8 cellular contexts compared by ENCODE assay signal in the genomic region with DNA sequence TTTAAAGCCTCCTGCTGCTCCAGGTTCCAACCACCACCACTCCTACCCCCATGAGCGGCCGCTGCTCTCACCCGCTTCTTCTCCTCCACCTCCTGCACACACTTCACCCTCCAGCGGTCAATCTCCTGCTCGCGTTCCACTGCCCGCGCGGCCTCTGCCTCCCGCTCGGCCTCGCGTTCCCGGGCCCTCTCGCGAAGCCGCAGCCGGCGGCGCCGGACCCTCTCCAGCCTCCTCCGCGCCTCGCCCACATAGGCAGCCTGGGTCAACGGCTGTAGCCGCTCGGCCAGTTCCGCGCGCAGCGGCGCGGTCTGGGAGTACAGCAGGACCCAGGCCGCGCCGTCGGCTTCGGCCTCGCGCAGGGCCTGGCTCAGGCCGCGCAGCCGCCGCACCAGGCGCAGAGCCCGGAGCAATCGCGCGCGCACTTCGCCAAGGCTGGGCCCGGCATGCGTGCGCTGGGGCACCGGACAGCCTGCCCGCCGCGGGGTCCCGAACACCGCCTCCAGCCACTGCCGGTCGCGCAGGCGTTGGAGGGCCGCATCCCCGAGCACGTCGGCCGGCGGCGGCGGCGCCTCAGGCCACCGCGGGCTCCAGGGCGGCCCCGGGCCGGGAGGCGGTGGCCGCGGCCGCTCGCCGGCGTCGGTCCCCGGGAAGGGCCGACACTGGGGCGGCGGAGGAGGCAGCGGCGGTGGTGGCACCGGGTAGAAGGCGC. TPM values are rescaled to one million over a fixed set of nuclear protein-coding genes. Genes with fewer than 3 reads are reported as not detected.
DNase-seq lines count a peak whose midpoint lies in the region; ATAC-seq, FAIRE-seq and TF ChIP-seq lines count a peak whose summit lies in the region.

No MANE protein-coding gene starts in this region.

- H3K4me3 ChIP-seq in GM12878: peak overlapping the region; percentile 89
- H3K4me3 ChIP-seq in iPS-15b (ENCODE audit: low read depth, low read length): peak overlapping the region; percentile 54
- H3K4me3 ChIP-seq in skeletal muscle satellite cell (ENCODE audit: low read length): peak overlapping the region; percentile 89

- H2AFZ ChIP-seq in GM12878 (ENCODE audit: control insufficient read depth, low read depth, low read length): peak overlapping the region; percentile 99

- H3K27me3 ChIP-seq in GM12878 (replicated peaks in 1 of 2; ENCODE audit: control insufficient read depth in 2 of 2, insufficient read depth in 2 of 2, low read length in 1 of 2): no peaks in the 10 kb centered on the region
- H3K27me3 ChIP-seq in iPS-15b (ENCODE audit: control insufficient read depth, insufficient read depth, low read length): no peaks in the 10 kb centered on the region
- no peaks in the 10 kb centered on the region for H3K27me3 ChIP-seq in skeletal muscle satellite cell (ENCODE audit: control insufficient read depth, insufficient read depth, low read length)

- peak; percentile 9 for DNase-seq in AML-193 (lab: John Stamatoyannopoulos, UW)
- DNase-seq in RKO (ENCODE audit: low spot score): peak; percentile 57
- DNase-seq in GM12878 (ENCODE audit: low read depth, low spot score): no peak
- no peak for DNase-seq in RCC 7860 (ENCODE audit: low spot score)

- TF ChIP-seq RAD21 in GM12878 (IDR thresholded peaks at IDR 0.05; ENCODE audit: insufficient read depth, low read depth, low read length): no peak

- H3K9ac ChIP-seq in GM12878 (ENCODE audit: control insufficient read depth, insufficient read depth, low read length): peak overlapping the region; percentile 84
- H3K9ac ChIP-seq in iPS-15b (ENCODE audit: low read depth, low read length): peak overlapping the region; percentile 91
- peak overlapping the region; percentile 86 for H3K9ac ChIP-seq in skeletal muscle satellite cell (ENCODE audit: low read depth, low read length)

- H3K4me1 ChIP-seq in GM12878 (ENCODE audit: control insufficient read depth, insufficient read depth, low read length) (0 out of 2 replicates have a peak, but pooled peaks cover 2% of the 10 kb centered on the region), iPS-15b (ENCODE audit: control insufficient read depth, insufficient read depth, low read length) (no peaks in the 10 kb centered on the region), skeletal muscle satellite cell (ENCODE audit: control insufficient read depth, insufficient read depth, low read length) (peaks cover 4% of the 10 kb centered on the region)

- H3K36me3 ChIP-seq in GM12878 (ENCODE audit: control insufficient read depth in 2 of 2, insufficient read depth in 2 of 2, low read length in 1 of 2): peaks cover 4 to 16% of the 10 kb centered on the region in 2 experiments
- peaks cover 9% of the 10 kb centered on the region for H3K36me3 ChIP-seq in iPS-15b (ENCODE audit: control insufficient read depth, insufficient read depth, low read length)
- H3K36me3 ChIP-seq in skeletal muscle satellite cell (ENCODE audit: insufficient read depth, low read length): peaks cover 20% of the 10 kb centered on the region

- RAD21 ChIA-PET in GM12878 (lab: Charles Lee; ENCODE audit: unreplicated experiment): interaction anchor here (0.7 to 1.3 kb wide), 3 partner anchors 49 to 379 kb away, joined by 3 to 7 read pairs (median 3); partner anchors contain the start of gene CLPX

- H3K9me3 ChIP-seq in GM12878 (replicated peaks; ENCODE audit: control insufficient read depth, insufficient read depth, low read length) (no peaks in the 10 kb centered on the region; the same call in 2 of the 3 replicates), iPS-15b (ENCODE audit: control insufficient read depth, insufficient read depth, low read length) (no peaks in the 10 kb centered on the region), skeletal muscle satellite cell (replicated peaks; ENCODE audit: low read length) (no peaks in the 10 kb centered on the region)

- H3K27ac ChIP-seq in GM12878 (ENCODE audit: control insufficient read depth, insufficient read depth): peak overlapping the region; percentile 62

- POLR2A ChIA-PET in GM12878 (lab: Charles Lee): interaction anchor here (0.5 to 1.3 kb wide), 6 partner anchors 40 to 177 kb away, joined by 3 to 7 read pairs (median 4); partner anchors contain the start of genes CLPX and PARP16

- peaks cover 17% of the 10 kb centered on the region for H3K79me2 ChIP-seq in GM12878 (ENCODE audit: control insufficient read depth, insufficient read depth, low read length)

- TF ChIP-seq POLR2A in GM12878 (IDR thresholded peaks at IDR 0.05; ENCODE audit: low read depth, low read length): peak; percentile 78

- intact Hi-C loops in GM12878 (cut with micrococcal nuclease; ENCODE audit: unreplicated experiment): no loop called here

- no peak for TF ChIP-seq EP300 in GM12878 (IDR thresholded peaks at IDR 0.05; ENCODE audit: borderline replicate concordance in 1 of 2, control insufficient read depth in 1 of 2, low read depth in 2 of 2, low read length in 2 of 2)

- TF ChIP-seq CTCF in GM12878 (IDR thresholded peaks at IDR 0.05 in 2 of 3, conservative IDR thresholded peaks at IDR 0.05 in 1 of 3; ENCODE audit: control insufficient read depth in 2 of 3, extremely low read depth in 1 of 3, insufficient read depth in 1 of 3, low read depth in 3 of 3, low read length in 3 of 3): no peak

- under 1% methylated on average over 87 of the region's 94 CpGs for WGBS in GM12878 (ENCODE audit: insufficient coverage, insufficient replicate concordance, low lambda C conversion rate, missing lambda C conversion rate)

- CTCF ChIA-PET in GM12878 (lab: Yijun Ruan, JAX): interaction anchor here (0.6 to 1.5 kb wide), 4 partner anchors 16 to 252 kb away, joined by 3 to 4 read pairs (median 3); no protein-coding TSS in a partner anchor

- SMC1A ChIA-PET in GM12878 (lab: Charles Lee; ENCODE audit: uncharacterized antibody, unreplicated experiment): no interaction called here

- peaks cover 2% of the 10 kb centered on the region; the same call in 1 of the 2 replicates for H4K20me1 ChIP-seq in GM12878 (ENCODE audit: control insufficient read depth, insufficient read depth)

- H3K4me2 ChIP-seq in GM12878 (ENCODE audit: control insufficient read depth, insufficient read depth) (peak overlapping the region; percentile 89), skeletal muscle satellite cell (ENCODE audit: low read length) (peak overlapping the region; percentile 95)

- in situ Hi-C loops in GM12878 (cut with MboI): no loop called here

- no peak for FAIRE-seq in GM12878 (lab: Jason Lieb, UNC)
- FAIRE-seq in RCC 7860 (lab: Jason Lieb, UNC): no peak

- ATAC-seq in GM18907 (IDR thresholded peaks at IDR 0.05; ENCODE audit: unreplicated experiment) (peak; percentile 38), HG03103 (IDR thresholded peaks at IDR 0.05; ENCODE audit: low read depth, unreplicated experiment) (peak; percentile 34), GM12878 (peak; percentile 75)

- BruUV-seq in GM12878 (replicated peaks; lab: Mats Ljungman, UMichigan): no TSS peak

RNA-seq across cellular contexts. Expression of gene PDCD7, which starts 0.6 kb away (rescaled TPM):
- total RNA-seq in GM12878 (2013; cell fraction: nucleolus; rRNA removed): 30.6 and 35.1 TPM in 2 replicates
- total RNA-seq in GM12878 (2014; rRNA removed) (14.9 and 15.8 TPM in 2 replicates), GM12878 (2014; rRNA removed; fragmentation: Illumina TruSeq; extraction: Trizol) (12.4 and 12.6 TPM in 2 replicates), GM12878 (2021) (20.1 and 22.9 TPM in 2 replicates)
- polyA plus RNA-seq in GM12878 (2011; ENCODE audit: low read depth): 10.2 TPM
- polyA plus RNA-seq in GM12878 (2011; rRNA removed) (22.8 and 24.3 TPM in 2 replicates), GM12878 (2014; fragmentation: Illumina TruSeq; extraction: Trizol) (24.2 and 26.0 TPM in 2 replicates), GM12878 (2014; fragmentation: Nextera tagmentation; extraction: Ambion mirVana) (10 to 100 TPM; 10.1 to 11.2 TPM), GM12878 (2014; rRNA removed) (14.1 and 15.1 TPM in 2 replicates), GM12878 (2016; fragmentation: Nextera tagmentation; extraction: Ambion mirVana) (1 to 10 TPM; 4.2 to 8.6 TPM)
- polyA plus RNA-seq in GM12878 (2011; cell fraction: cytosol; rRNA removed): 15.4 and 18.2 TPM in 2 replicates
- polyA plus RNA-seq in GM12878 (2011; cell fraction: nucleus; rRNA removed): 14.2 and 16.7 TPM in 2 replicates
- 11.8 and 19.0 TPM in 2 replicates for polyA plus RNA-seq in GM12878 (2012)
- polyA minus RNA-seq in GM12878 (2011; rRNA and poly(A)+ RNA removed): 14.7 and 18.6 TPM in 2 replicates
- polyA minus RNA-seq in GM12878 (2011; cell fraction: cytosol; rRNA and poly(A)+ RNA removed): 16.2 and 20.3 TPM in 2 replicates
- polyA minus RNA-seq in GM12878 (2011; cell fraction: nucleus; rRNA and poly(A)+ RNA removed): 7.5 and 11.2 TPM in 2 replicates
- 15.7 and 16.8 TPM in 2 replicates for total RNA-seq in skeletal muscle satellite cell (2012; rRNA removed)

RNA-seq across cellular contexts. Expression of gene UBAP1L, which starts 18.0 kb away (rescaled TPM):
- total RNA-seq in GM12878 (2013; cell fraction: nucleolus; rRNA removed): 21.9 TPM in 2 replicates
- 1.6 and 1.8 TPM in 2 replicates for total RNA-seq in GM12878 (2014; rRNA removed)
- total RNA-seq in GM12878 (2014; rRNA removed; fragmentation: Illumina TruSeq; extraction: Trizol): 1.3 and 1.4 TPM in 2 replicates
- total RNA-seq in GM12878 (2021): 1.9 and 2.4 TPM in 2 replicates
- 0.76 TPM for polyA plus RNA-seq in GM12878 (2011; ENCODE audit: low read depth)
- polyA plus RNA-seq in GM12878 (2011; rRNA removed): 0.86 and 1.0 TPM in 2 replicates
- 0.43 and 0.77 TPM in 2 replicates for polyA plus RNA-seq in GM12878 (2011; cell fraction: cytosol; rRNA removed)
- polyA plus RNA-seq in GM12878 (2011; cell fraction: nucleus; rRNA removed): 6.5 and 7.5 TPM in 2 replicates
- polyA plus RNA-seq in GM12878 (2012): 1.2 and 1.4 TPM in 2 replicates
- polyA plus RNA-seq in GM12878 (2014; fragmentation: Illumina TruSeq; extraction: Trizol): 0.97 and 1.2 TPM in 2 replicates
- polyA plus RNA-seq in GM12878 (2014; fragmentation: Nextera tagmentation; extraction: Ambion mirVana): under 1 TPM; 0.03 to 0.09 TPM
- polyA plus RNA-seq in GM12878 (2014; rRNA removed): 2.6 and 3.5 TPM in 2 replicates
- polyA plus RNA-seq in GM12878 (2016; fragmentation: Nextera tagmentation; extraction: Ambion mirVana): under 1 TPM; 0.72 to 0.84 TPM
- 2.0 and 2.8 TPM in 2 replicates for polyA minus RNA-seq in GM12878 (2011; rRNA and poly(A)+ RNA removed)
- 0.52 and 1.3 TPM in 2 replicates for polyA minus RNA-seq in GM12878 (2011; cell fraction: cytosol; rRNA and poly(A)+ RNA removed)
- polyA minus RNA-seq in GM12878 (2011; cell fraction: nucleus; rRNA and poly(A)+ RNA removed): 2.7 and 5.7 TPM in 2 replicates
- total RNA-seq in skeletal muscle satellite cell (2012; rRNA removed): 1.3 and 1.7 TPM in 2 replicates

RNA-seq across cellular contexts. Expression of gene CLPX, which starts 52.1 kb away (rescaled TPM):
- 83.2 and 92.5 TPM in 2 replicates for total RNA-seq in GM12878 (2013; cell fraction: nucleolus; rRNA removed)
- total RNA-seq in GM12878 (2014; rRNA removed): 18.4 and 23.4 TPM in 2 replicates
- total RNA-seq in GM12878 (2014; rRNA removed; fragmentation: Illumina TruSeq; extraction: Trizol): 41.9 and 44.4 TPM in 2 replicates
- 46.7 and 49.5 TPM in 2 replicates for total RNA-seq in GM12878 (2021)
- 13.4 TPM for polyA plus RNA-seq in GM12878 (2011; ENCODE audit: low read depth)
- 57.4 and 97.6 TPM in 2 replicates for polyA plus RNA-seq in GM12878 (2011; rRNA removed)
- 18.4 and 19.1 TPM in 2 replicates for polyA plus RNA-seq in GM12878 (2011; cell fraction: cytosol; rRNA removed)
- 36.3 and 48.5 TPM in 2 replicates for polyA plus RNA-seq in GM12878 (2011; cell fraction: nucleus; rRNA removed)
- 29.9 and 32.9 TPM in 2 replicates for polyA plus RNA-seq in GM12878 (2012)
- polyA plus RNA-seq in GM12878 (2014; fragmentation: Illumina TruSeq; extraction: Trizol): 42.1 and 48.7 TPM in 2 replicates
- polyA plus RNA-seq in GM12878 (2014; fragmentation: Nextera tagmentation; extraction: Ambion mirVana): 10 to 100 TPM; 10.1 to 12.5 TPM
- polyA plus RNA-seq in GM12878 (2014; rRNA removed): 33.4 and 37.8 TPM in 2 replicates
- polyA plus RNA-seq in GM12878 (2016; fragmentation: Nextera tagmentation; extraction: Ambion mirVana): 10 to 100 TPM; 20.0 to 24.8 TPM
- polyA minus RNA-seq in GM12878 (2011; rRNA and poly(A)+ RNA removed): 27.6 and 46.2 TPM in 2 replicates
- 18.4 and 23.4 TPM in 2 replicates for polyA minus RNA-seq in GM12878 (2011; cell fraction: cytosol; rRNA and poly(A)+ RNA removed)
- polyA minus RNA-seq in GM12878 (2011; cell fraction: nucleus; rRNA and poly(A)+ RNA removed): 20.6 and 25.8 TPM in 2 replicates
- total RNA-seq in skeletal muscle satellite cell (2012; rRNA removed): 35.2 and 43.3 TPM in 2 replicates

RNA-seq across cellular contexts. Expression of gene KBTBD13, which starts 56.4 kb away (rescaled TPM):
- total RNA-seq in GM12878 (2013; cell fraction: nucleolus; rRNA removed): not detected in 2 replicates
- total RNA-seq in GM12878 (2014; rRNA removed) (0.06 TPM in 1 of 2 replicates, not detected in the other), GM12878 (2014; rRNA removed; fragmentation: Illumina TruSeq; extraction: Trizol) (not detected in 2 replicates), GM12878 (2021) (not detected in 2 replicates)
- polyA plus RNA-seq in GM12878 (2011; ENCODE audit: low read depth): 0.07 TPM
- polyA plus RNA-seq in GM12878 (2011; rRNA removed) (not detected in 2 replicates), GM12878 (2014; fragmentation: Illumina TruSeq; extraction: Trizol) (not detected in 2 replicates), GM12878 (2014; fragmentation: Nextera tagmentation; extraction: Ambion mirVana) (not detected), GM12878 (2014; rRNA removed) (0.04 TPM in 1 of 2 replicates, not detected in the other), GM12878 (2016; fragmentation: Nextera tagmentation; extraction: Ambion mirVana) (not detected)
- polyA plus RNA-seq in GM12878 (2011; cell fraction: cytosol; rRNA removed): not detected in 2 replicates
- not detected in 2 replicates for polyA plus RNA-seq in GM12878 (2011; cell fraction: nucleus; rRNA removed)
- 0.09 and 0.13 TPM in 2 replicates for polyA plus RNA-seq in GM12878 (2012)
- polyA minus RNA-seq in GM12878 (2011; rRNA and poly(A)+ RNA removed): not detected in 2 replicates
- polyA minus RNA-seq in GM12878 (2011; cell fraction: cytosol; rRNA and poly(A)+ RNA removed): not detected in 2 replicates
- polyA minus RNA-seq in GM12878 (2011; cell fraction: nucleus; rRNA and poly(A)+ RNA removed): not detected in 2 replicates
- total RNA-seq in skeletal muscle satellite cell (2012; rRNA removed): not detected in 2 replicates

Comparison
In these comparisons a context has a peak if more than half of its experiments do, and no peak if none do; other contexts are left out.
1. DNase-seq: peak in AML-193 (2 of 2) and RKO (single experiment); none in GM12878 (single experiment) and RCC 7860 (single experiment).
2. Peak in every context shown above with its lines, with median percentiles within 50 percentile points of each other: ATAC-seq, H3K4me3 ChIP-seq and H3K9ac ChIP-seq.